ENCODE assay signal across 8 cellular contexts in the genomic region with DNA sequence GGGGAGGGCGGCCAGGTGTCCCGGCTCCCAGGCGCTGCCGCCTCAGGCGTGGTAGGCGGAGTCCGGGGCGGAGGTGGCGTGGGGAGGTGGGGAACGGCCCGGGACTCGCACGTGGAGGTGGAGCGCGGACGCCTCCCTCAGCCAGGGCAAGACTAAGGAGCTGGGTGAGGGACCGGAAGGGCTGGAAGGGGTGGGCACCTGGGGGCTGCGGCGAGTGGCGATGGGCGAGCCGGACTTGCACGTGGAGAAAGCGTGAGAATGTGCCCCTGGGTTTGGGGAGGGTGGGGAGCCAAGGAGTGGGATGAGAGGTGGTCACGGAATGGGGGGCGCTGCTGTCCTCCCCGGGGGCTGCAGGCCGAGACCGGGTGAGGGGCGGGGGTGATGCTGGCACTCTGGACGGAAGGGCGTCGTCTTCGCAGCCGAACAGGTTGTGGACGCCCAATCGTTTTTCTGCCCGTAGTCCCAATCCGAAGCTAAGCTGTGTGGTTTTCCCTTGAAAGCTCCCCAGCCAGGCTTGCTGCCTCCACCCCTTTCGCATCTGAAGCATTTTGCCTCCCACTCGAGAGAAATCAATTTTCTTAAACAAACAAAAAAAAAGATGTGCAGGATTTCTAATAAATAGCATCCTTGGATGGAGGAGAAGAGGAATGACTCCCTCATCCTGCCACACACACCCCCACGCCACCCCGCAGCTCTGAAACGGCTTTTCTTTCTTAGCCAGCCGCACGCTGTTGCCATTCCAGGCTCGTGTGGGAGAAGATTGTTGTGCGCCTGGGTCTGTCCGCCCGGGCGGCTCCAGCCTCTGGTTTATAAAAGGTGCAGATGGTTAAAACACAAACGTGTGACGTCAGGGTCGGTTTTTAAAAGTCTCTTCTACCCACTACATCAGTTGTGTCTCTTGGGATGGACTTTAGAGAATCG.
DNase-seq lines count a peak whose midpoint lies in the region; ATAC-seq and TF ChIP-seq lines count a peak whose summit lies in the region.

No MANE protein-coding gene starts in this region.

- CTCF ChIA-PET in activated CD4-positive, alpha-beta memory T cell treated with anti-CD3 and anti-CD28 coated beads, Interleukin-2, amount 10 ng/mL, durations not matched to agents 7 days and 5 days (lab: Charles Lee), result no interaction called here

- peak; percentile 86 for DNase-seq in NCI-H2227 (lab: John Stamatoyannopoulos, UW; ENCODE audit: unreplicated experiment)
- peak; percentile 18 for DNase-seq in activated CD4-positive, alpha-beta memory T cell treated with anti-CD3 and anti-CD28 coated beads, Interleukin-2, amount 10 ng/mL, durations not matched to agents 7 days and 5 days
- peak; percentile 19 for DNase-seq in fibroblast of gingiva (ENCODE audit: low read depth)
- DNase-seq in naive B cell, result peak; percentile 25
- peak; percentile 70 for DNase-seq in testis

- intact Hi-C loops in testis (cut with DNase I; ENCODE audit: low total_unique reads), result no loop called here

- peak; percentile 6 for ATAC-seq in GM18870 (IDR thresholded peaks at IDR 0.05; ENCODE audit: unreplicated experiment)
- peak; percentile 59 for ATAC-seq in HG03045 (IDR thresholded peaks at IDR 0.05; ENCODE audit: unreplicated experiment)
- peak; percentile 32 to 40 for ATAC-seq in naive B cell (ENCODE audit: low read depth in 2 of 2)

- H3K4me1 ChIP-seq in BLaER1 (peaks cover 26% of the 10 kb centered on the region), testis (peaks cover 10% of the 10 kb centered on the region)

- H3K4me1 Mint-ChIP-seq in activated CD4-positive, alpha-beta memory T cell treated with anti-CD3 and anti-CD28 coated beads, Interleukin-2, amount 10 ng/mL, durations not matched to agents 7 days and 5 days, result peaks cover 39% of the 10 kb centered on the region
- peaks cover 16 to 28% (median 27%) of the 10 kb centered on the region in 3 donors for H3K4me1 Mint-ChIP-seq in naive B cell

- H3K9me3 Mint-ChIP-seq in activated CD4-positive, alpha-beta memory T cell treated with anti-CD3 and anti-CD28 coated beads, Interleukin-2, amount 10 ng/mL, durations not matched to agents 7 days and 5 days, result peaks cover 3% of the 10 kb centered on the region
- H3K9me3 Mint-ChIP-seq in naive B cell, result peaks cover 0 to 6% (median 0%) of the 10 kb centered on the region in 7 donors

- H3K4me3 Mint-ChIP-seq in activated CD4-positive, alpha-beta memory T cell treated with anti-CD3 and anti-CD28 coated beads, Interleukin-2, amount 10 ng/mL, durations not matched to agents 7 days and 5 days, result peak overlapping the region; percentile 77
- peak overlapping the region; percentile 87 to 98 (median 91) for H3K4me3 Mint-ChIP-seq in naive B cell

- peak overlapping the region; percentile 71 for H3K27ac Mint-ChIP-seq in activated CD4-positive, alpha-beta memory T cell treated with anti-CD3 and anti-CD28 coated beads, Interleukin-2, amount 10 ng/mL, durations not matched to agents 7 days and 5 days
- peak overlapping the region; percentile 12 to 98 (median 88) for H3K27ac Mint-ChIP-seq in naive B cell

- H3K9me3 ChIP-seq in BLaER1, result peaks cover 29% of the 10 kb centered on the region
- no peaks in the 10 kb centered on the region for H3K9me3 ChIP-seq in testis

- no peak for TF ChIP-seq CTCF in testis (IDR thresholded peaks at IDR 0.05)

- peak overlapping the region; percentile 85 for H3K27ac ChIP-seq in BLaER1
- H3K27ac ChIP-seq in testis, result peak overlapping the region; percentile 55 to 81

- H4K20me1 ChIP-seq in BLaER1, result peaks cover 32% of the 10 kb centered on the region

- peak overlapping the region; percentile 94 for H3K4me2 ChIP-seq in BLaER1

- no peaks in the 10 kb centered on the region for H3K27me3 Mint-ChIP-seq in activated CD4-positive, alpha-beta memory T cell treated with anti-CD3 and anti-CD28 coated beads, Interleukin-2, amount 10 ng/mL, durations not matched to agents 7 days and 5 days
- no peaks in the 10 kb centered on the region for H3K27me3 Mint-ChIP-seq in naive B cell

- 0 to 1% methylated on average over 33 to 55 of the region's 55 CpGs for WGBS in testis, 2 donors

- H3K4me3 ChIP-seq in BLaER1 (peak overlapping the region; percentile 100), testis (peak overlapping the region; percentile 83 to 96)

- POLR2A ChIA-PET in activated CD4-positive, alpha-beta memory T cell treated with anti-CD3 and anti-CD28 coated beads, Interleukin-2, amount 10 ng/mL, durations not matched to agents 7 days and 5 days (lab: Charles Lee), result interaction anchor here (0.8 to 1.3 kb wide), 2 partner anchors 62 to 64 kb away, joined by 3 read pairs; a partner anchor contains a TSS

- peak overlapping the region; percentile 83 for H3K9ac ChIP-seq in BLaER1

- peaks cover 34% of the 10 kb centered on the region for H3K36me3 Mint-ChIP-seq in activated CD4-positive, alpha-beta memory T cell treated with anti-CD3 and anti-CD28 coated beads, Interleukin-2, amount 10 ng/mL, durations not matched to agents 7 days and 5 days (ENCODE audit: low read depth)
- peaks cover 0 to 8% of the 10 kb centered on the region in 2 donors for H3K36me3 Mint-ChIP-seq in naive B cell

- TF ChIP-seq POLR2A in testis (IDR thresholded peaks at IDR 0.05), result no peak

- peaks cover 15% of the 10 kb centered on the region for H3K36me3 ChIP-seq in BLaER1
- no peaks in the 10 kb centered on the region for H3K36me3 ChIP-seq in testis (ENCODE audit: low read depth, missing control alignments)

- H3K27me3 ChIP-seq in BLaER1, result no peaks in the 10 kb centered on the region
- H3K27me3 ChIP-seq in testis, result no peaks in the 10 kb centered on the region

Comparison
In these comparisons a context has a peak if more than half of its experiments do, and no peak if none do; other contexts are left out.
1. Peak in every context shown above with its lines: DNase-seq, ATAC-seq, H3K4me3 ChIP-seq and H3K27ac ChIP-seq.
2. ATAC-seq: peak in every context shown above with its lines; median percentile 59 in HG03045; 36 in naive B cell; 6 in GM18870.
3. DNase-seq: peak in every context shown above with its lines; median percentile 86 in NCI-H2227; 70 in testis; 25 in naive B cell; 19 in fibroblast of gingiva; 18 in activated CD4-positive, alpha-beta memory T cell treated with anti-CD3 and anti-CD28 coated beads, Interleukin-2, amount 10 ng/mL, durations not matched to agents 7 days and 5 days.